ENCODE assay signal across 7 cellular contexts in the genomic region with DNA sequence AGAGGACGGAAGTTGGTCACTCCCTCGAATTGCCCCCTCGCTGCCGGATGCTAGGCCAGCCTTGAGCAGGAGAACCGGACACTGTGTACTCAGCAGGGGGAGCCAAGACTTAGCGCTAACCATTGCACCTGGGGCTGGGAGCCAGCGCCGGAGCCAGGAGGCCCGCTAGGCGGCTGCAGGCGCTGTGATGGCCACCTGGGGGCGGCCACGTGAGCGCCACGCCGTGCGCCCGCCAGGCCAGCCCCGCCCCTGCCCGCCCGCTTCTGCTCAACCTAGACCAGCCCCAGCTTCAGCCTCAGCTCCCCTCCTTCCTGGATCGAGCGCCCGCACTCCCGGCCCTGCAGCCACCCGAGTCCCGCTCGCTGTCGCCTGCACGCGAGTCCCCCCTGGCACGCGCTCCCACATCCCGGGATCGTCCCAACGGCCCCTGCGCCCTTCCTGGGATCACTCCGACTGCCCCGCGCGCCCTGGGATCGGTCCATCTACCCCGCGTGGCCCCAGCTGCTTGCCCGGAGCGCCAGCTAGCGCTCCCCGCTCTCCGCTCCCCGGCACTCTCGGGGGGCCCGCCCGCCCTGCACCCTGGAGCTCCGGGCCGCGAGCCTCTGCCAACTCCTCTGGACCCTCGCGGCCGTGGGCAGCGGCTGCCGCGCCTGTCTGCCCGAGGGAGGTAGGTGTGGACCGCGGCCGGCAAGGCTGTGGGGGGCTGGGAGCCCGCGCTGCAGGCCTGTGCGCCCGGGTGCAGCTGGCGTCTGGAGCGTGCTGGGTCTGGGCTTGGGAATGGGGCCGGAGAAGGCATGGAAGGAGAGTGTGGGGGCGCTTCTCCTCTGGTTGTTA. TPM values are rescaled to one million over a fixed set of nuclear protein-coding genes. Genes with fewer than 3 reads are reported as not detected.
DNase-seq lines count a peak whose midpoint lies in the region; ATAC-seq and TF ChIP-seq lines count a peak whose summit lies in the region.

A gene (plus strand): TSS at position 266 of the 834 bp plus-strand sequence. CDS start 19,452 bp downstream, outside the sequence.

- TF ChIP-seq POLR2A in GM18505 (IDR thresholded peaks at IDR 0.05; ENCODE audit: borderline replicate concordance, extremely low read depth, insufficient read depth, insufficient read length) = peak; percentile 67

- TF ChIP-seq CTCF in astrocyte of the spinal cord (IDR thresholded peaks at IDR 0.05; ENCODE audit: low read depth, low read length) = peak; percentile 65

- in situ Hi-C loops in astrocyte of the spinal cord (cut with HindIII; ENCODE audit: low sequenced_read_pairs) = no loop called here

- peak; percentile 76 for ATAC-seq in GM18505 (IDR thresholded peaks at IDR 0.05; ENCODE audit: unreplicated experiment)
- peak; percentile 71 for ATAC-seq in HG02943 (IDR thresholded peaks at IDR 0.05; ENCODE audit: low read depth, unreplicated experiment)
- ATAC-seq in sciatic nerve = peak; percentile 95

- DNase-seq in NCI-H187 treated with DMSO at 0.1 percent for 48 hours (lab: John Stamatoyannopoulos, UW) = peak; percentile 51
- DNase-seq in T1000 (lab: John Stamatoyannopoulos, UW) = peak; percentile 92
- peak; percentile 96 for DNase-seq in astrocyte of the spinal cord (ENCODE audit: low read depth, low spot score)
- DNase-seq in hypothalamus (lab: John Stamatoyannopoulos, UW) = peak in 50 of 51 donors; percentile 18 to 88 (median 77)
- DNase-seq in sciatic nerve (ENCODE audit: low spot score) = peak; percentile 92

- intact Hi-C loops in sciatic nerve (cut with DNase I) = loop anchor here (5.0 kb wide), 1 partner anchor 91 kb away; a partner anchor contains a TSS

- H3K4me3 ChIP-seq in astrocyte of the spinal cord (ENCODE audit: low read depth, low read length) = peak within 1 kb of the TSS; percentile 70

RNA-seq across cellular contexts. Expression of the gene that starts here (rescaled TPM):
- 47.0 TPM for total RNA-seq in sciatic nerve

Comparison
In these comparisons a context has a peak if more than half of its experiments do, and no peak if none do; other contexts are left out.
1. Peak in every context shown above with its lines: DNase-seq, ATAC-seq and H3K4me3 ChIP-seq.